In genomic region chr1:64848812-64849211, GRCh38 we compare ENCODE assay signal across 16 cellular contexts.
"Had no signal": no experiment of that assay in that cellular context is flagged by ENCODE, and none has a peak within 500 bp of the region (broad histone marks: within the 10 kb centered on the region; RNA-seq: fewer than 3 reads in every experiment).

No MANE protein-coding gene starts in this region.

- H3K4me1 Mint-ChIP-seq: nephron progenitor cell had no signal

- H3K27me3 Mint-ChIP-seq: activated B cell treated with CpG ODN at 0.5 μM for 24 hours; activated CD4-positive, alpha-beta T cell treated with anti-CD3 and anti-CD28 coated beads, Interleukin-2, amount 10 ng/mL, durations not matched to agents 24 days and 14 days; activated naive CD8-positive, alpha-beta T cell had no signal

- H3K4me3 Mint-ChIP-seq: activated B cell treated with CpG ODN at 0.5 μM for 24 hours; activated CD4-positive, alpha-beta T cell treated with anti-CD3 and anti-CD28 coated beads, Interleukin-2, amount 10 ng/mL, durations not matched to agents 24 days and 14 days; activated naive CD8-positive, alpha-beta T cell; nephron progenitor cell had no signal

- H3K4me1 ChIP-seq: sigmoid colon, stomach had no signal

- H3K27ac ChIP-seq: coronary artery, gastrocnemius medialis, sigmoid colon, stomach, thoracic aorta had no signal

- H3K27ac Mint-ChIP-seq: activated B cell treated with CpG ODN at 0.5 μM for 24 hours; activated CD4-positive, alpha-beta T cell treated with anti-CD3 and anti-CD28 coated beads, Interleukin-2, amount 10 ng/mL, durations not matched to agents 24 days and 14 days; activated naive CD8-positive, alpha-beta T cell; nephron progenitor cell had no signal

- ATAC-seq: gastrocnemius medialis had no signal

- H3K4me3 ChIP-seq: coronary artery, gastrocnemius medialis, sigmoid colon, stomach, thoracic aorta had no signal

- H3K27me3 ChIP-seq: gastrocnemius medialis, sigmoid colon, stomach had no signal

- DNase-seq: activated B cell treated with CpG ODN at 0.5 μM for 24 hours; activated CD4-positive, alpha-beta T cell treated with anti-CD3 and anti-CD28 coated beads, Interleukin-2, amount 10 ng/mL, durations not matched to agents 24 days and 14 days; activated T-cell treated with anti-CD3 and anti-CD28 coated beads for 4 hours; anterior cingulate cortex; effector CD8-positive, alpha-beta T cell; gastrocnemius medialis; kidney; mesendoderm; nephron progenitor cell; sigmoid colon; stimulated activated CD4-positive, alpha-beta T cell treated with anti-CD3 and anti-CD28 coated beads, Interleukin-2, amount 100 ng/mL, for 24 hours; stomach; T-helper 2 cell had no signal

- H3K9me3 Mint-ChIP-seq: activated B cell treated with CpG ODN at 0.5 μM for 24 hours; activated CD4-positive, alpha-beta T cell treated with anti-CD3 and anti-CD28 coated beads, Interleukin-2, amount 10 ng/mL, durations not matched to agents 24 days and 14 days; nephron progenitor cell had no signal

- H3K9me3 ChIP-seq: gastrocnemius medialis, sigmoid colon, stomach, thoracic aorta had no signal

- H3K36me3 Mint-ChIP-seq: activated naive CD8-positive, alpha-beta T cell had no signal
